1 cellular context compared by ENCODE assay signal in the genomic region with DNA sequence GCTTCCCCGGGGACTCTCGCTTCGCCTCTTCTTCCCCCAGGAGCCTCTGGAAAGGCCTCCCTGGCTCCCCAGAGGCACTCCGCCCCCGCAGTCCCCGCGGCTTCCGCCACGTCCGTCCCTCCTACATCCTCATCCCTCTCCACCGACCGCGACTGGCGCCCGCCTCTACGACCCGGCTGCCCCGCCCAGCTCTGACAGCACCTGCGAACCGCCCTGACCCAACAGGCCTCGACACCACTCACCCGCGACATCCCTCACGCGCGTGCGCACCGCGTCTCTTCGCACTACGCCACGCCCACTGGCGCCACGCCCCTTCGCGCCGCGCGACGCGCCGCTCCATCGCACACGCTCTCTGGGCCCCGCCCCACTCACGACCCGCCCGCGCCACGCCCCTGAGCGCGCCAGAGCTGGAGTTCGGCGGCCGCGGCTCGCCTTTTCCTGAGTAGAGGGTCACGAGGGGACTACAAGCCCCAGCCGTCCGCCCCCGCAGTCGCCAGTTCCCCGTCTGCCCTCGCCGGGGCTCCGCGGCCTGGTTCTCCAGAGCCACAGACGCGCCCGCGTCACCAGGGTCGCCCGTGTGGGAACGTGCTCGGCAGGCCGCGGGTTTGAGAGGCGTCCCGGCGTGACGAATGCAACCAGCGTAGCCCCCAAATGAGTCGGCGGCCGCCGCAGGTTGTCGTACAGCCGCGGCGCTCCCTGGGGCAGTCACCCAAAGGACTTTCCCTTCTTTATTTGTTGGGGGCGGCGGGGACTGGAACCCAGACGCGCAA.
TF ChIP-seq lines count a peak whose summit lies in the region.

No MANE protein-coding gene starts in this region.

TF ChIP-seq in GM12878, 131 proteins besides CTCF, POLR2A, EP300 and RAD21 (continued from another document and continues in another):
- TF ChIP-seq, protein P1, sequence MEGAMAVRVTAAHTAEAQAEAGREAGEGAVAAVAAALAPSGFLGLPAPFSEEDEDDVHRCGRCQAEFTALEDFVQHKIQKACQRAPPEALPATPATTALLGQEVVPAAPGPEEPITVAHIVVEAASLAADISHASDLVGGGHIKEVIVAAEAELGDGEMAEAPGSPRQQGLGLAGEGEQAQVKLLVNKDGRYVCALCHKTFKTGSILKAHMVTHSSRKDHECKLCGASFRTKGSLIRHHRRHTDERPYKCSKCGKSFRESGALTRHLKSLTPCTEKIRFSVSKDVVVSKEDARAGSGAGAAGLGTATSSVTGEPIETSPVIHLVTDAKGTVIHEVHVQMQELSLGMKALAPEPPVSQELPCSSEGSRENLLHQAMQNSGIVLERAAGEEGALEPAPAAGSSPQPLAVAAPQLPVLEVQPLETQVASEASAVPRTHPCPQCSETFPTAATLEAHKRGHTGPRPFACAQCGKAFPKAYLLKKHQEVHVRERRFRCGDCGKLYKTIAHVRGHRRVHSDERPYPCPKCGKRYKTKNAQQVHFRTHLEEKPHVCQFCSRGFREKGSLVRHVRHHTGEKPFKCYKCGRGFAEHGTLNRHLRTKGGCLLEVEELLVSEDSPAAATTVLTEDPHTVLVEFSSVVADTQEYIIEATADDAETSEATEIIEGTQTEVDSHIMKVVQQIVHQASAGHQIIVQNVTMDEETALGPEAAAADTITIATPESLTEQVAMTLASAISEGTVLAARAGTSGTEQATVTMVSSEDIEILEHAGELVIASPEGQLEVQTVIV (IDR thresholded peaks at IDR 0.05; ENCODE audit: borderline replicate concordance, partially characterized antibody): no peak
- no peak for TF ChIP-seq GABPA (IDR thresholded peaks at IDR 0.05; ENCODE audit: low read depth)
- TF ChIP-seq PBX3 (IDR thresholded peaks at IDR 0.05; ENCODE audit: insufficient replicate concordance, low read depth, low read length): no peak
- TF ChIP-seq CBFB (IDR thresholded peaks at IDR 0.05; ENCODE audit: low read depth): peak; percentile 61
- peak; percentile 50; the same call in 1 of the 2 replicates for TF ChIP-seq SPI1 (IDR thresholded peaks at IDR 0.05; ENCODE audit: borderline replicate concordance, insufficient read depth, low read depth, low read length)
- no peak for TF ChIP-seq NFXL1 (IDR thresholded peaks at IDR 0.05; ENCODE audit: borderline replicate concordance)
- TF ChIP-seq MEF2A (IDR thresholded peaks at IDR 0.05; ENCODE audit: insufficient read depth, low read depth, low read length): peak; percentile 50; the same call in 1 of the 2 replicates
- no peak for TF ChIP-seq SREBF1 (IDR thresholded peaks at IDR 0.05; ENCODE audit: low read length)
- no peak for TF ChIP-seq NR2C2 (IDR thresholded peaks at IDR 0.05; ENCODE audit: borderline replicate concordance, control insufficient read depth, insufficient read length, low read depth)
- TF ChIP-seq STAT3 (IDR thresholded peaks at IDR 0.05; ENCODE audit: low read depth, low read length): no peak
- no peak for TF ChIP-seq ASH2L (IDR thresholded peaks at IDR 0.05; ENCODE audit: borderline replicate concordance, low read depth)
- no peak for TF ChIP-seq SMAD1 (IDR thresholded peaks at IDR 0.05; ENCODE audit: low read depth, partially characterized antibody)
- no peak for TF ChIP-seq ZSCAN29 (IDR thresholded peaks at IDR 0.05)
- TF ChIP-seq, protein P2, sequence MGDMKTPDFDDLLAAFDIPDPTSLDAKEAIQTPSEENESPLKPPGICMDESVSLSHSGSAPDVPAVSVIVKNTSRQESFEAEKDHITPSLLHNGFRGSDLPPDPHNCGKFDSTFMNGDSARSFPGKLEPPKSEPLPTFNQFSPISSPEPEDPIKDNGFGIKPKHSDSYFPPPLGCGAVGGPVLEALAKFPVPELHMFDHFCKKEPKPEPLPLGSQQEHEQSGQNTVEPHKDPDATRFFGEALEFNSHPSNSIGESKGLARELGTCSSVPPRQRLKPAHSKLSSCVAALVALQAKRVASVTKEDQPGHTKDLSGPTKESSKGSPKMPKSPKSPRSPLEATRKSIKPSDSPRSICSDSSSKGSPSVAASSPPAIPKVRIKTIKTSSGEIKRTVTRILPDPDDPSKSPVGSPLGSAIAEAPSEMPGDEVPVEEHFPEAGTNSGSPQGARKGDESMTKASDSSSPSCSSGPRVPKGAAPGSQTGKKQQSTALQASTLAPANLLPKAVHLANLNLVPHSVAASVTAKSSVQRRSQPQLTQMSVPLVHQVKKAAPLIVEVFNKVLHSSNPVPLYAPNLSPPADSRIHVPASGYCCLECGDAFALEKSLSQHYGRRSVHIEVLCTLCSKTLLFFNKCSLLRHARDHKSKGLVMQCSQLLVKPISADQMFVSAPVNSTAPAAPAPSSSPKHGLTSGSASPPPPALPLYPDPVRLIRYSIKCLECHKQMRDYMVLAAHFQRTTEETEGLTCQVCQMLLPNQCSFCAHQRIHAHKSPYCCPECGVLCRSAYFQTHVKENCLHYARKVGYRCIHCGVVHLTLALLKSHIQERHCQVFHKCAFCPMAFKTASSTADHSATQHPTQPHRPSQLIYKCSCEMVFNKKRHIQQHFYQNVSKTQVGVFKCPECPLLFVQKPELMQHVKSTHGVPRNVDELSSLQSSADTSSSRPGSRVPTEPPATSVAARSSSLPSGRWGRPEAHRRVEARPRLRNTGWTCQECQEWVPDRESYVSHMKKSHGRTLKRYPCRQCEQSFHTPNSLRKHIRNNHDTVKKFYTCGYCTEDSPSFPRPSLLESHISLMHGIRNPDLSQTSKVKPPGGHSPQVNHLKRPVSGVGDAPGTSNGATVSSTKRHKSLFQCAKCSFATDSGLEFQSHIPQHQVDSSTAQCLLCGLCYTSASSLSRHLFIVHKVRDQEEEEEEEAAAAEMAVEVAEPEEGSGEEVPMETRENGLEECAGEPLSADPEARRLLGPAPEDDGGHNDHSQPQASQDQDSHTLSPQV (IDR thresholded peaks at IDR 0.05): no peak
- no peak for TF ChIP-seq HDAC2 (IDR thresholded peaks at IDR 0.05)
- TF ChIP-seq KLF5 (IDR thresholded peaks at IDR 0.05; ENCODE audit: partially characterized antibody): peak; percentile 76
- TF ChIP-seq TBL1XR1 (IDR thresholded peaks at IDR 0.05; ENCODE audit: low read depth, low read length): peak; percentile 94
- no peak for TF ChIP-seq SIN3A (IDR thresholded peaks at IDR 0.05; ENCODE audit: low read depth, low read length)
- no peak for TF ChIP-seq TCF7 (IDR thresholded peaks at IDR 0.05; ENCODE audit: borderline replicate concordance)
- peak; percentile 80 for TF ChIP-seq TCF12 (IDR thresholded peaks at IDR 0.05; ENCODE audit: low read depth, low read length)
- TF ChIP-seq ZBTB4 (CRISPR knock-in tag; IDR thresholded peaks at IDR 0.05): no peak
- TF ChIP-seq YBX1 (IDR thresholded peaks at IDR 0.05): no peak
- TF ChIP-seq, protein P3, sequence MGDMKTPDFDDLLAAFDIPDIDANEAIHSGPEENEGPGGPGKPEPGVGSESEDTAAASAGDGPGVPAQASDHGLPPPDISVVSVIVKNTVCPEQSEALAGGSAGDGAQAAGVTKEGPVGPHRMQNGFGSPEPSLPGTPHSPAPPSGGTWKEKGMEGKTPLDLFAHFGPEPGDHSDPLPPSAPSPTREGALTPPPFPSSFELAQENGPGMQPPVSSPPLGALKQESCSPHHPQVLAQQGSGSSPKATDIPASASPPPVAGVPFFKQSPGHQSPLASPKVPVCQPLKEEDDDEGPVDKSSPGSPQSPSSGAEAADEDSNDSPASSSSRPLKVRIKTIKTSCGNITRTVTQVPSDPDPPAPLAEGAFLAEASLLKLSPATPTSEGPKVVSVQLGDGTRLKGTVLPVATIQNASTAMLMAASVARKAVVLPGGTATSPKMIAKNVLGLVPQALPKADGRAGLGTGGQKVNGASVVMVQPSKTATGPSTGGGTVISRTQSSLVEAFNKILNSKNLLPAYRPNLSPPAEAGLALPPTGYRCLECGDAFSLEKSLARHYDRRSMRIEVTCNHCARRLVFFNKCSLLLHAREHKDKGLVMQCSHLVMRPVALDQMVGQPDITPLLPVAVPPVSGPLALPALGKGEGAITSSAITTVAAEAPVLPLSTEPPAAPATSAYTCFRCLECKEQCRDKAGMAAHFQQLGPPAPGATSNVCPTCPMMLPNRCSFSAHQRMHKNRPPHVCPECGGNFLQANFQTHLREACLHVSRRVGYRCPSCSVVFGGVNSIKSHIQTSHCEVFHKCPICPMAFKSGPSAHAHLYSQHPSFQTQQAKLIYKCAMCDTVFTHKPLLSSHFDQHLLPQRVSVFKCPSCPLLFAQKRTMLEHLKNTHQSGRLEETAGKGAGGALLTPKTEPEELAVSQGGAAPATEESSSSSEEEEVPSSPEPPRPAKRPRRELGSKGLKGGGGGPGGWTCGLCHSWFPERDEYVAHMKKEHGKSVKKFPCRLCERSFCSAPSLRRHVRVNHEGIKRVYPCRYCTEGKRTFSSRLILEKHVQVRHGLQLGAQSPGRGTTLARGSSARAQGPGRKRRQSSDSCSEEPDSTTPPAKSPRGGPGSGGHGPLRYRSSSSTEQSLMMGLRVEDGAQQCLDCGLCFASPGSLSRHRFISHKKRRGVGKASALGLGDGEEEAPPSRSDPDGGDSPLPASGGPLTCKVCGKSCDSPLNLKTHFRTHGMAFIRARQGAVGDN (IDR thresholded peaks at IDR 0.05): peak; percentile 93
- TF ChIP-seq ZZZ3 (IDR thresholded peaks at IDR 0.05; ENCODE audit: control insufficient read depth, insufficient read length, low read depth): no peak
- TF ChIP-seq BACH1 (IDR thresholded peaks at IDR 0.05; ENCODE audit: borderline replicate concordance): peak; percentile 100
- no peak for TF ChIP-seq NFYA (IDR thresholded peaks at IDR 0.05; ENCODE audit: borderline replicate concordance, low read depth, low read length)
- TF ChIP-seq, protein P4, sequence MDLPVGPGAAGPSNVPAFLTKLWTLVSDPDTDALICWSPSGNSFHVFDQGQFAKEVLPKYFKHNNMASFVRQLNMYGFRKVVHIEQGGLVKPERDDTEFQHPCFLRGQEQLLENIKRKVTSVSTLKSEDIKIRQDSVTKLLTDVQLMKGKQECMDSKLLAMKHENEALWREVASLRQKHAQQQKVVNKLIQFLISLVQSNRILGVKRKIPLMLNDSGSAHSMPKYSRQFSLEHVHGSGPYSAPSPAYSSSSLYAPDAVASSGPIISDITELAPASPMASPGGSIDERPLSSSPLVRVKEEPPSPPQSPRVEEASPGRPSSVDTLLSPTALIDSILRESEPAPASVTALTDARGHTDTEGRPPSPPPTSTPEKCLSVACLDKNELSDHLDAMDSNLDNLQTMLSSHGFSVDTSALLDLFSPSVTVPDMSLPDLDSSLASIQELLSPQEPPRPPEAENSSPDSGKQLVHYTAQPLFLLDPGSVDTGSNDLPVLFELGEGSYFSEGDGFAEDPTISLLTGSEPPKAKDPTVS (IDR thresholded peaks at IDR 0.05; ENCODE audit: low read depth, low read length): no peak
- no peak for TF ChIP-seq EZH2 (IDR thresholded peaks at IDR 0.05; ENCODE audit: borderline replicate concordance, control insufficient read depth, low read depth, low read length)
- TF ChIP-seq, protein P5, sequence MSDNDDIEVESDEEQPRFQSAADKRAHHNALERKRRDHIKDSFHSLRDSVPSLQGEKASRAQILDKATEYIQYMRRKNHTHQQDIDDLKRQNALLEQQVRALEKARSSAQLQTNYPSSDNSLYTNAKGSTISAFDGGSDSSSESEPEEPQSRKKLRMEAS (IDR thresholded peaks at IDR 0.05; ENCODE audit: low read depth, low read length): 0 out of 2 replicates have a peak, but pooled peaks have one; percentile 62
- no peak for TF ChIP-seq FOS (IDR thresholded peaks at IDR 0.05; ENCODE audit: borderline replicate concordance, extremely low read depth, insufficient read length)
- no peak for TF ChIP-seq MXI1 (IDR thresholded peaks at IDR 0.05; ENCODE audit: low read depth, low read length)
- TF ChIP-seq MEF2B (IDR thresholded peaks at IDR 0.05; ENCODE audit: partially characterized antibody, poor library complexity, severe bottlenecking): peak; percentile 86
- no peak for TF ChIP-seq RBBP5 (conservative IDR thresholded peaks at IDR 0.05)
- 0 out of 2 replicates have a peak, but pooled peaks have one; percentile 64 for TF ChIP-seq SMAD5 (IDR thresholded peaks at IDR 0.05; ENCODE audit: low read depth)
- TF ChIP-seq, protein P6, sequence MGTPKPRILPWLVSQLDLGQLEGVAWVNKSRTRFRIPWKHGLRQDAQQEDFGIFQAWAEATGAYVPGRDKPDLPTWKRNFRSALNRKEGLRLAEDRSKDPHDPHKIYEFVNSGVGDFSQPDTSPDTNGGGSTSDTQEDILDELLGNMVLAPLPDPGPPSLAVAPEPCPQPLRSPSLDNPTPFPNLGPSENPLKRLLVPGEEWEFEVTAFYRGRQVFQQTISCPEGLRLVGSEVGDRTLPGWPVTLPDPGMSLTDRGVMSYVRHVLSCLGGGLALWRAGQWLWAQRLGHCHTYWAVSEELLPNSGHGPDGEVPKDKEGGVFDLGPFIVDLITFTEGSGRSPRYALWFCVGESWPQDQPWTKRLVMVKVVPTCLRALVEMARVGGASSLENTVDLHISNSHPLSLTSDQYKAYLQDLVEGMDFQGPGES (IDR thresholded peaks at IDR 0.05): no peak
- peak; percentile 63 for TF ChIP-seq ZNF207 (IDR thresholded peaks at IDR 0.05; ENCODE audit: borderline replicate concordance)
- no peak for TF ChIP-seq CHD1 (IDR thresholded peaks at IDR 0.05; ENCODE audit: low read depth, low read length)
